ENCODE assay signal across 10 cellular contexts in the genomic region with DNA sequence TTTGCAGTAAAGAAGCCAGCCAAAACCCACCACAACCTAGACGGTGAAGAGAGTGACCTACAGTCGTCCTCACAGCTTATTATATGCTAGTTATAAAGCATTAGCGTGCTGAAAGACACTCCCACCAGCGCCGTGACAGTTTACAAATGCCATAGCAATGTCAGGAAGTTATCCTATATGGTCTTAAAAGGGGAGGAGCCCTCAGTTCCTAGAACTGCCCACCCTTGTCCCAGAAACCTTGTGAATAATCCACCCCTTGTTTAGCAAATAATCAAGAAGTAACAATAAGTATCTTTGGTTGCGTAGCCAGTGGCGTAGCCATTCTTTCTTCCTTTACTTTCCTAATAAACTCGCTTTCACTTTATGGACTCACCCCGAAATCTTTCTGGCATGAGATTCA.
A peak's percentile ranks its signal among the peaks of the same experiment; 100 is the strongest.
DNase-seq lines count a peak whose midpoint lies in the region; ATAC-seq, FAIRE-seq and TF ChIP-seq lines count a peak whose summit lies in the region.
"Had no signal": no experiment of that assay in that cellular context is flagged by ENCODE, and none has a peak within 500 bp of the region (broad histone marks: within the 10 kb centered on the region; RNA-seq: fewer than 3 reads in every experiment).

No MANE protein-coding gene starts in this region.

- no peak overlapping the region for H3K27ac ChIP-seq in CD8-positive, alpha-beta T cell (ENCODE audit: low read depth, low read length)
- no peak overlapping the region for H3K27ac ChIP-seq in coronary artery

- no peaks in the 10 kb centered on the region for H3K9me3 Mint-ChIP-seq in CD8-positive, alpha-beta T cell
- peaks cover 0 to 2% (median 0%) of the 10 kb centered on the region in 9 donors for H3K9me3 Mint-ChIP-seq in naive thymus-derived CD8-positive, alpha-beta T cell

- H3K36me3 Mint-ChIP-seq in CD8-positive, alpha-beta T cell = no peaks in the 10 kb centered on the region
- no peaks in the 10 kb centered on the region for H3K36me3 Mint-ChIP-seq in naive thymus-derived CD8-positive, alpha-beta T cell

- H3K27me3 Mint-ChIP-seq in CD8-positive, alpha-beta T cell (ENCODE audit: low read depth) = peaks cover 2% of the 10 kb centered on the region
- peaks cover 0 to 26% (median 4%) of the 10 kb centered on the region in 5 donors for H3K27me3 Mint-ChIP-seq in naive thymus-derived CD8-positive, alpha-beta T cell

- peak; percentile 55 for FAIRE-seq in H54 (lab: Jason Lieb, UNC)

- H3K36me3 ChIP-seq in CD8-positive, alpha-beta T cell (ENCODE audit: insufficient read depth, low read length) = no peaks in the 10 kb centered on the region

- no peak overlapping the region for H3K27ac Mint-ChIP-seq in CD8-positive, alpha-beta T cell
- H3K27ac Mint-ChIP-seq in naive thymus-derived CD8-positive, alpha-beta T cell = no peak overlapping the region

- no peak for TF ChIP-seq CTCF in CD8-positive, alpha-beta T cell (IDR thresholded peaks at IDR 0.05)
- TF ChIP-seq CTCF in coronary artery (IDR thresholded peaks at IDR 0.05) = no peak

- H3K27me3 ChIP-seq in CD8-positive, alpha-beta T cell (ENCODE audit: insufficient read depth, low read length) = no peaks in the 10 kb centered on the region

- H3K4me3 ChIP-seq in CD8-positive, alpha-beta T cell (ENCODE audit: low read depth, low read length) = no peak overlapping the region
- H3K4me3 ChIP-seq in coronary artery = peak overlapping the region; percentile 56

- intact Hi-C loops in CD8-positive, alpha-beta T cell (cut with DNase I, micrococcal nuclease) = no loop called here

- TF ChIP-seq POLR2A in H54 (IDR thresholded peaks at IDR 0.05; ENCODE audit: low read depth, low read length) = no peak

- no peak for ATAC-seq in CD8-positive, alpha-beta T cell
- ATAC-seq in naive thymus-derived CD8-positive, alpha-beta T cell = no peak

- no peak for DNase-seq in CD8-positive, alpha-beta T cell
- no peak for DNase-seq in H54 (ENCODE audit: insufficient read length, low spot score)
- DNase-seq in coronary artery (ENCODE audit: low spot score) = no peak
- DNase-seq in naive thymus-derived CD8-positive, alpha-beta T cell = no peak
- no peak for DNase-seq in NOMO-1 treated with DMSO at 0.1 percent for 48 hours (lab: John Stamatoyannopoulos, UW; ENCODE audit: unreplicated experiment)
- DNase-seq in occipital lobe (lab: John Stamatoyannopoulos, UW) = no peak
- DNase-seq in cerebellar cortex (ENCODE audit: low spot score) = no peak
- no peak for DNase-seq in stimulated activated naive CD4-positive, alpha-beta T cell (lab: John Stamatoyannopoulos, UW)
- DNase-seq: DMS79, MV-4-11 had no signal

- H3K9me3 ChIP-seq in CD8-positive, alpha-beta T cell (ENCODE audit: low read length) = no peaks in the 10 kb centered on the region

- H3K4me3 Mint-ChIP-seq in CD8-positive, alpha-beta T cell = peak overlapping the region; percentile 54
- peak overlapping the region; percentile 27 to 81 (median 60) for H3K4me3 Mint-ChIP-seq in naive thymus-derived CD8-positive, alpha-beta T cell

- H3K4me1 ChIP-seq in CD8-positive, alpha-beta T cell (ENCODE audit: insufficient read depth, low read length) = no peaks in the 10 kb centered on the region

- POLR2A ChIA-PET in CD8-positive, alpha-beta T cell (lab: Charles Lee) = no interaction called here
- POLR2A ChIA-PET in naive thymus-derived CD8-positive, alpha-beta T cell (lab: Charles Lee) = no interaction called here

- H3K4me1 Mint-ChIP-seq in CD8-positive, alpha-beta T cell (ENCODE audit: low read depth) = peaks cover 4% of the 10 kb centered on the region
- H3K4me1 Mint-ChIP-seq in naive thymus-derived CD8-positive, alpha-beta T cell = peaks cover 0 to 5% (median 1%) of the 10 kb centered on the region in 4 donors

- CTCF ChIA-PET in CD8-positive, alpha-beta T cell (lab: Charles Lee) = no interaction called here
